ENCODE assay signal across 8 cellular contexts in the genomic region with DNA sequence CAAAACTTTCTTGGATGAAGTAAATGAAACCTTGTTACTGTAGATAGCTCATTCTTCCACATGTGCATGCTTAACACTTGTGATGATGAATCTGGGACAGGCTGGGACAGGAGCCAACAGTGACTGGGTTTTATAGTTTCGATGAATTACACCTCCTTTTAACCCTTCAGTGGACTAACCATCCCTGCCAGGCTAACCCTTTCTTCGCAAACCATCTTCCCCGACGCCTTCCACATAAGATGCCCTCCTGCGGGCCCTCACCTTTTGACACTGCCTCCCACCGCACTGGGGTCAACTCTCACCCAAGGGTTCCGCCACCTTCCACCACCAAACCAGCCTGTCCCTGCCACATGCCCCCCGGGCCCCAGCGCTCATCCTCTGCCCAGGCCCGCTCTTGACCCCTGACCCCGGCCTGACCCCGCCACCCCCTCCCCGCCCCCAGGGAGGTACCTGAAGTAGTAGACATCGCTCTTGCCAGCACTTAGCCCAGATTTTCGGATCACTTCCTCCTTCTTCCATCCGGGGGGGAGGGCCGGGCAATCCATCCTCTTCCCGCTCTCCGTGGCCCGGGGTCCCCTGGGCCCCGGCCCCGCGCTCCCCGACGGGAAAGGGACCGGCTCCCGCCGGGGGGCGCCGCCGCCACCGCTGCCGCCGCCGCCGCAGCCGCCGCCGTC. TPM values are rescaled to one million over a fixed set of nuclear protein-coding genes. Genes with fewer than 3 reads are reported as not detected.
DNase-seq lines count a peak whose midpoint lies in the region; ATAC-seq and TF ChIP-seq lines count a peak whose summit lies in the region.

No MANE protein-coding gene starts in this region.

- peaks cover 46% of the 10 kb centered on the region for H3K4me1 Mint-ChIP-seq in dendritic cell treated with granulocyte-macrophage colony-stimulating factor and Interleukin-4, amounts not matched to agents 40 ng/mL and 50 ng/mL, for 4 days (ENCODE audit: low read depth)

- no peaks in the 10 kb centered on the region for H3K27me3 Mint-ChIP-seq in dendritic cell treated with granulocyte-macrophage colony-stimulating factor and Interleukin-4, amounts not matched to agents 40 ng/mL and 50 ng/mL, for 4 days

- H3K36me3 Mint-ChIP-seq in dendritic cell treated with granulocyte-macrophage colony-stimulating factor and Interleukin-4, amounts not matched to agents 40 ng/mL and 50 ng/mL, for 4 days (ENCODE audit: low read depth), result peaks cover 12% of the 10 kb centered on the region

- peak overlapping the region; percentile 85 for H3K4me3 Mint-ChIP-seq in dendritic cell treated with granulocyte-macrophage colony-stimulating factor and Interleukin-4, amounts not matched to agents 40 ng/mL and 50 ng/mL, for 4 days

- H3K27ac Mint-ChIP-seq in dendritic cell treated with granulocyte-macrophage colony-stimulating factor and Interleukin-4, amounts not matched to agents 40 ng/mL and 50 ng/mL, for 4 days, result peak overlapping the region; percentile 97

- H3K4me1 ChIP-seq in left lung, result peaks cover 13 to 51% of the 10 kb centered on the region in 2 donors

- no peaks in the 10 kb centered on the region for H3K9me3 ChIP-seq in left lung

- TF ChIP-seq CTCF in left lung (IDR thresholded peaks at IDR 0.05), result peak in 1 of 2 donors; percentile 3

- intact Hi-C loops in dendritic cell treated with granulocyte-macrophage colony-stimulating factor and Interleukin-4, amounts not matched to agents 40 ng/mL and 50 ng/mL, for 4 days (cut with micrococcal nuclease), result loop anchor here (1.0 kb wide), 2 partner anchors 46 to 135 kb away; a partner anchor contains a TSS
- intact Hi-C loops in left lung (cut with DNase I), result no loop called here

- no peaks in the 10 kb centered on the region for H3K36me3 ChIP-seq in left lung

- DNase-seq in A172 (ENCODE audit: low spot score) (peak; percentile 73), NCI-H2171 treated with DMSO at 0.1 percent for 48 hours (lab: John Stamatoyannopoulos, UW) (peak; percentile 80), left lung (peak; percentile 56 to 83)
- DNase-seq in activated CD4-positive, alpha-beta T cell treated with anti-CD3 and anti-CD28 coated beads for 1 hour, result peak; percentile 11
- peak; percentile 31 to 55 for DNase-seq in stimulated activated CD4-positive, alpha-beta T cell treated with anti-CD3 and anti-CD28 coated beads, Interleukin-4, amount 100 ng/mL, for 48 hours (ENCODE audit: low read depth in 2 of 2)

- no peaks in the 10 kb centered on the region for H3K27me3 ChIP-seq in left lung

- H3K9me3 Mint-ChIP-seq in dendritic cell treated with granulocyte-macrophage colony-stimulating factor and Interleukin-4, amounts not matched to agents 40 ng/mL and 50 ng/mL, for 4 days, result no peaks in the 10 kb centered on the region

- H3K27ac ChIP-seq in left lung, result peak overlapping the region; percentile 48 to 83

- H3K4me3 ChIP-seq in left lung, result peak overlapping the region; percentile 44 to 76

- ATAC-seq in GM18520 (IDR thresholded peaks at IDR 0.05; ENCODE audit: unreplicated experiment) (peak; percentile 18), HG03066 (IDR thresholded peaks at IDR 0.05; ENCODE audit: low read depth, unreplicated experiment) (peak; percentile 7), left lung (peak; percentile 16)

RNA-seq across cellular contexts. Expression of a gene that starts 0.8 kb away (rescaled TPM):
- 16.2 and 222 TPM in 2 replicates for total RNA-seq in A172 (2014; rRNA removed; shearing (Covaris generic))
- total RNA-seq in left lung, result 10 to 100 TPM; 63.5 to 89.6 TPM

RNA-seq across cellular contexts. Expression of a gene that starts 45.6 kb away (rescaled TPM):
- 7.6 and 7.9 TPM in 2 replicates for total RNA-seq in A172 (2014; rRNA removed; shearing (Covaris generic))
- total RNA-seq in left lung, result 10 to 100 TPM; 24.4 to 24.9 TPM

Comparison
In these comparisons a context has a peak if more than half of its experiments do, and no peak if none do; other contexts are left out.
1. Peak in every context shown above with its lines: DNase-seq, ATAC-seq, H3K4me3 ChIP-seq and H3K27ac ChIP-seq.
2. DNase-seq: peak in every context shown above with its lines; median percentile 80 in NCI-H2171 treated with DMSO at 0.1 percent for 48 hours; 73 in A172; 70 in left lung; 43 in stimulated activated CD4-positive, alpha-beta T cell treated with anti-CD3 and anti-CD28 coated beads, Interleukin-4, amount 100 ng/mL, for 48 hours; 11 in activated CD4-positive, alpha-beta T cell treated with anti-CD3 and anti-CD28 coated beads for 1 hour.